1 cellular context compared by ENCODE assay signal in the genomic region with DNA sequence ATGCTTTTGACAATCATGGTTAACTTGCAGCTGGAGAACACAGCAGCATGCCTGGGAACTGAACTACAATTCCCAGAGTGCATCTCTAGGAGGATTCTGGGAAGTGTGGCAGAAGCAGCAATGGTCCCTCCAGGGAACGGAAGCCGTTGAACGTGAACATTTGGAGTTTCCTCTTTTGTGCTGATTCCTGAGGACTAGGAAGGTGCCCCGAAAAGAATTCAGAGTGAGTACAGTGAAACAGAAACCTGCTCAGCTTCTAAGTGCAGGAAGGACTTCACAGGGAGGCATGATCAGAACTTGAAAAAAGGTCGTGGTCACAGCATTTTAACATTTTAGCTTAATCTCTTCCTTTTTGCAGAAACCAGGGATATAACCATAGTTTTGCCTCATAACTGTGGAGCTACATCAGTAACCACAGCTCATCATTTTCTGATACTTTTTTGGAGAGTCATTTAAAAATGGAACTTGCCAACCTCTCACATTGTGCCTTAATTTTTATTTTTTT.
A peak's percentile ranks its signal among the peaks of the same experiment; 100 is the strongest.
TF ChIP-seq lines count a peak whose summit lies in the region.

A gene (plus strand): TSS at position 111 of the 505 bp plus-strand sequence. CDS start 3,911 bp downstream, outside the sequence.

TF ChIP-seq in HEK293, 187 proteins besides CTCF, POLR2A, EP300 and RAD21 (continued from another document and continues in another):
- TF ChIP-seq, protein P1, sequence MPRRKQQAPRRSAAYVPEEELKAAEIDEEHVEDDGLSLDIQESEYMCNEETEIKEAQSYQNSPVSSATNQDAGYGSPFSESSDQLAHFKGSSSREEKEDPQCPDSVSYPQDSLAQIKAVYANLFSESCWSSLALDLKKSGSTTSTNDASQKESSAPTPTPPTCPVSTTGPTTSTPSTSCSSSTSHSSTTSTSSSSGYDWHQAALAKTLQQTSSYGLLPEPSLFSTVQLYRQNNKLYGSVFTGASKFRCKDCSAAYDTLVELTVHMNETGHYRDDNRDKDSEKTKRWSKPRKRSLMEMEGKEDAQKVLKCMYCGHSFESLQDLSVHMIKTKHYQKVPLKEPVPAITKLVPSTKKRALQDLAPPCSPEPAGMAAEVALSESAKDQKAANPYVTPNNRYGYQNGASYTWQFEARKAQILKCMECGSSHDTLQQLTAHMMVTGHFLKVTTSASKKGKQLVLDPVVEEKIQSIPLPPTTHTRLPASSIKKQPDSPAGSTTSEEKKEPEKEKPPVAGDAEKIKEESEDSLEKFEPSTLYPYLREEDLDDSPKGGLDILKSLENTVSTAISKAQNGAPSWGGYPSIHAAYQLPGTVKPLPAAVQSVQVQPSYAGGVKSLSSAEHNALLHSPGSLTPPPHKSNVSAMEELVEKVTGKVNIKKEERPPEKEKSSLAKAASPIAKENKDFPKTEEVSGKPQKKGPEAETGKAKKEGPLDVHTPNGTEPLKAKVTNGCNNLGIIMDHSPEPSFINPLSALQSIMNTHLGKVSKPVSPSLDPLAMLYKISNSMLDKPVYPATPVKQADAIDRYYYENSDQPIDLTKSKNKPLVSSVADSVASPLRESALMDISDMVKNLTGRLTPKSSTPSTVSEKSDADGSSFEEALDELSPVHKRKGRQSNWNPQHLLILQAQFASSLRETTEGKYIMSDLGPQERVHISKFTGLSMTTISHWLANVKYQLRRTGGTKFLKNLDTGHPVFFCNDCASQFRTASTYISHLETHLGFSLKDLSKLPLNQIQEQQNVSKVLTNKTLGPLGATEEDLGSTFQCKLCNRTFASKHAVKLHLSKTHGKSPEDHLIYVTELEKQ (tag by site-specific recombination; IDR thresholded peaks at IDR 0.05; ENCODE audit: borderline replicate concordance), result no peak
- no peak for TF ChIP-seq ZNF701 (tag by site-specific recombination; IDR thresholded peaks at IDR 0.05)
- no peak for TF ChIP-seq ZNF514 (tag by site-specific recombination; IDR thresholded peaks at IDR 0.05)
- no peak for TF ChIP-seq ZFP41 (tag by site-specific recombination; IDR thresholded peaks at IDR 0.05; ENCODE audit: borderline replicate concordance)
- peak; percentile 94 for TF ChIP-seq ZXDB (tag by site-specific recombination; IDR thresholded peaks at IDR 0.05)
- no peak for TF ChIP-seq ZNF785 (tag by site-specific recombination; IDR thresholded peaks at IDR 0.05)
- TF ChIP-seq FEZF1 (tag by site-specific recombination; IDR thresholded peaks at IDR 0.05), result no peak
- TF ChIP-seq, protein P2, sequence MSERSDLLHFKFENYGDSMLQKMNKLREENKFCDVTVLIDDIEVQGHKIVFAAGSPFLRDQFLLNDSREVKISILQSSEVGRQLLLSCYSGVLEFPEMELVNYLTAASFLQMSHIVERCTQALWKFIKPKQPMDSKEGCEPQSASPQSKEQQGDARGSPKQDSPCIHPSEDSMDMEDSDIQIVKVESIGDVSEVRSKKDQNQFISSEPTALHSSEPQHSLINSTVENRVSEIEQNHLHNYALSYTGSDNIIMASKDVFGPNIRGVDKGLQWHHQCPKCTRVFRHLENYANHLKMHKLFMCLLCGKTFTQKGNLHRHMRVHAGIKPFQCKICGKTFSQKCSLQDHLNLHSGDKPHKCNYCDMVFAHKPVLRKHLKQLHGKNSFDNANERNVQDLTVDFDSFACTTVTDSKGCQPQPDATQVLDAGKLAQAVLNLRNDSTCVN (tag by site-specific recombination; optimal IDR thresholded peaks at IDR 0.05), result no peak
- TF ChIP-seq ZNF423 (tag by site-specific recombination; IDR thresholded peaks at IDR 0.05), result no peak
- no peak for TF ChIP-seq PRDM1 (tag by site-specific recombination; IDR thresholded peaks at IDR 0.05)
- TF ChIP-seq ZBTB17 (tag by site-specific recombination; IDR thresholded peaks at IDR 0.05), result peak; percentile 62
- no peak for TF ChIP-seq ZNF239 (tag by site-specific recombination; IDR thresholded peaks at IDR 0.05)
- TF ChIP-seq, protein P3, sequence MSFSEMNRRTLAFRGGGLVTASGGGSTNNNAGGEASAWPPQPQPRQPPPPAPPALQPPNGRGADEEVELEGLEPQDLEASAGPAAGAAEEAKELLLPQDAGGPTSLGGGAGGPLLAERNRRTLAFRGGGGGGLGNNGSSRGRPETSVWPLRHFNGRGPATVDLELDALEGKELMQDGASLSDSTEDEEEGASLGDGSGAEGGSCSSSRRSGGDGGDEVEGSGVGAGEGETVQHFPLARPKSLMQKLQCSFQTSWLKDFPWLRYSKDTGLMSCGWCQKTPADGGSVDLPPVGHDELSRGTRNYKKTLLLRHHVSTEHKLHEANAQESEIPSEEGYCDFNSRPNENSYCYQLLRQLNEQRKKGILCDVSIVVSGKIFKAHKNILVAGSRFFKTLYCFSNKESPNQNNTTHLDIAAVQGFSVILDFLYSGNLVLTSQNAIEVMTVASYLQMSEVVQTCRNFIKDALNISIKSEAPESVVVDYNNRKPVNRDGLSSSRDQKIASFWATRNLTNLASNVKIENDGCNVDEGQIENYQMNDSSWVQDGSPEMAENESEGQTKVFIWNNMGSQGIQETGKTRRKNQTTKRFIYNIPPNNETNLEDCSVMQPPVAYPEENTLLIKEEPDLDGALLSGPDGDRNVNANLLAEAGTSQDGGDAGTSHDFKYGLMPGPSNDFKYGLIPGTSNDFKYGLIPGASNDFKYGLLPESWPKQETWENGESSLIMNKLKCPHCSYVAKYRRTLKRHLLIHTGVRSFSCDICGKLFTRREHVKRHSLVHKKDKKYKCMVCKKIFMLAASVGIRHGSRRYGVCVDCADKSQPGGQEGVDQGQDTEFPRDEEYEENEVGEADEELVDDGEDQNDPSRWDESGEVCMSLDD (tag by site-specific recombination; IDR thresholded peaks at IDR 0.05), result no peak
- peak; percentile 99 for TF ChIP-seq ZNF76 (tag by site-specific recombination; IDR thresholded peaks at IDR 0.05; ENCODE audit: borderline replicate concordance, low read depth)
- TF ChIP-seq, protein P4, sequence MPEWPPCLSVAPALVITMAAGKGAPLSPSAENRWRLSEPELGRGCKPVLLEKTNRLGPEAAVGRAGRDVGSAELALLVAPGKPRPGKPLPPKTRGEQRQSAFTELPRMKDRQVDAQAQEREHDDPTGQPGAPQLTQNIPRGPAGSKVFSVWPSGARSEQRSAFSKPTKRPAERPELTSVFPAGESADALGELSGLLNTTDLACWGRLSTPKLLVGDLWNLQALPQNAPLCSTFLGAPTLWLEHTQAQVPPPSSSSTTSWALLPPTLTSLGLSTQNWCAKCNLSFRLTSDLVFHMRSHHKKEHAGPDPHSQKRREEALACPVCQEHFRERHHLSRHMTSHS (tag by site-specific recombination; IDR thresholded peaks at IDR 0.05), result no peak
- no peak for TF ChIP-seq OVOL3 (tag by site-specific recombination; IDR thresholded peaks at IDR 0.05)
- TF ChIP-seq ZNF792 (tag by site-specific recombination; IDR thresholded peaks at IDR 0.05), result no peak
- no peak for TF ChIP-seq ZNF791 (tag by site-specific recombination; IDR thresholded peaks at IDR 0.05)
- TF ChIP-seq ZSCAN30 (tag by site-specific recombination; IDR thresholded peaks at IDR 0.05), result no peak
- no peak for TF ChIP-seq ZNF16 (tag by site-specific recombination; IDR thresholded peaks at IDR 0.05; ENCODE audit: low read depth)
- TF ChIP-seq ZNF184 (tag by site-specific recombination; IDR thresholded peaks at IDR 0.05), result no peak
- TF ChIP-seq BCL11B (tag by site-specific recombination; IDR thresholded peaks at IDR 0.05; ENCODE audit: low read depth), result no peak
- TF ChIP-seq, protein P5, sequence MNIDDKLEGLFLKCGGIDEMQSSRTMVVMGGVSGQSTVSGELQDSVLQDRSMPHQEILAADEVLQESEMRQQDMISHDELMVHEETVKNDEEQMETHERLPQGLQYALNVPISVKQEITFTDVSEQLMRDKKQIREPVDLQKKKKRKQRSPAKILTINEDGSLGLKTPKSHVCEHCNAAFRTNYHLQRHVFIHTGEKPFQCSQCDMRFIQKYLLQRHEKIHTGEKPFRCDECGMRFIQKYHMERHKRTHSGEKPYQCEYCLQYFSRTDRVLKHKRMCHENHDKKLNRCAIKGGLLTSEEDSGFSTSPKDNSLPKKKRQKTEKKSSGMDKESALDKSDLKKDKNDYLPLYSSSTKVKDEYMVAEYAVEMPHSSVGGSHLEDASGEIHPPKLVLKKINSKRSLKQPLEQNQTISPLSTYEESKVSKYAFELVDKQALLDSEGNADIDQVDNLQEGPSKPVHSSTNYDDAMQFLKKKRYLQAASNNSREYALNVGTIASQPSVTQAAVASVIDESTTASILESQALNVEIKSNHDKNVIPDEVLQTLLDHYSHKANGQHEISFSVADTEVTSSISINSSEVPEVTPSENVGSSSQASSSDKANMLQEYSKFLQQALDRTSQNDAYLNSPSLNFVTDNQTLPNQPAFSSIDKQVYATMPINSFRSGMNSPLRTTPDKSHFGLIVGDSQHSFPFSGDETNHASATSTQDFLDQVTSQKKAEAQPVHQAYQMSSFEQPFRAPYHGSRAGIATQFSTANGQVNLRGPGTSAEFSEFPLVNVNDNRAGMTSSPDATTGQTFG (tag by site-specific recombination; IDR thresholded peaks at IDR 0.05; ENCODE audit: borderline replicate concordance), result no peak
- TF ChIP-seq ZNF521 (tag by site-specific recombination; IDR thresholded peaks at IDR 0.05), result no peak
- TF ChIP-seq ZNF202 (tag by site-specific recombination; IDR thresholded peaks at IDR 0.05; ENCODE audit: borderline replicate concordance), result no peak
- 0 out of 2 replicates have a peak, but pooled peaks have one; percentile 30 for TF ChIP-seq ZNF768 (tag by site-specific recombination; IDR thresholded peaks at IDR 0.05)
- TF ChIP-seq ZNF391 (tag by site-specific recombination; IDR thresholded peaks at IDR 0.05; ENCODE audit: borderline replicate concordance, low read depth), result no peak
- TF ChIP-seq ZNF670 (tag by site-specific recombination; IDR thresholded peaks at IDR 0.05; ENCODE audit: low read depth), result no peak
- no peak for TF ChIP-seq ZNF433 (tag by site-specific recombination; IDR thresholded peaks at IDR 0.05; ENCODE audit: low read depth)
- no peak for TF ChIP-seq ZNF530 (tag by site-specific recombination; IDR thresholded peaks at IDR 0.05; ENCODE audit: low read depth)
- TF ChIP-seq ZNF707 (tag by site-specific recombination; IDR thresholded peaks at IDR 0.05), result no peak
- no peak for TF ChIP-seq MEIS1 (CRISPR knock-in tag; IDR thresholded peaks at IDR 0.05; ENCODE audit: borderline replicate concordance)
- TF ChIP-seq, protein P6, sequence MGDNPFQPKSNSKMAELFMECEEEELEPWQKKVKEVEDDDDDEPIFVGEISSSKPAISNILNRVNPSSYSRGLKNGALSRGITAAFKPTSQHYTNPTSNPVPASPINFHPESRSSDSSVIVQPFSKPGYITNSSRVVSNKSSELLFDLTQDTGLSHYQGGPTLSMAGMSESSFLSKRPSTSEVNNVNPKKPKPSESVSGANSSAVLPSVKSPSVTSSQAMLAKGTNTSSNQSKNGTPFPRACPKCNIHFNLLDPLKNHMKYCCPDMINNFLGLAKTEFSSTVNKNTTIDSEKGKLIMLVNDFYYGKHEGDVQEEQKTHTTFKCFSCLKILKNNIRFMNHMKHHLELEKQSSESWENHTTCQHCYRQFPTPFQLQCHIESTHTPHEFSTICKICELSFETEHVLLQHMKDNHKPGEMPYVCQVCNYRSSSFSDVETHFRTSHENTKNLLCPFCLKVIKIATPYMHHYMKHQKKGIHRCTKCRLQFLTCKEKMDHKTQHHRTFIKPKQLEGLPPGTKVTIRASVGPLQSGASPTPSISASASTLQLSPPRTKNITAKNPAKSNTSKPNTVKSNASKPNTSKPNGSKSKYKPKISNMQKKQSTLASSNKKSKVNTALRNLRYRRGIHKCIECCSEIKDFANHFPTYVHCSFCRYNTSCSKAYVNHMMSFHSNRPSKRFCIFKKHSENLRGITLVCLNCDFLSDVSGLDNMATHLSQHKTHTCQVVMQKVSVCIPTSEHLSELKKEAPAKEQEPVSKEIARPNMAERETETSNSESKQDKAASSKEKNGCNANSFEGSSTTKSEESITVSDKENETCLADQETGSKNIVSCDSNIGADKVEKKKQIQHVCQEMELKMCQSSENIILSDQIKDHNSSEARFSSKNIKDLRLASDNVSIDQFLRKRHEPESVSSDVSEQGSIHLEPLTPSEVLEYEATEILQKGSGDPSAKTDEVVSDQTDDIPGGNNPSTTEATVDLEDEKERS (tag by site-specific recombination; IDR thresholded peaks at IDR 0.05), result no peak
- no peak for TF ChIP-seq ZNF175 (tag by site-specific recombination; IDR thresholded peaks at IDR 0.05)
- TF ChIP-seq, protein P7, sequence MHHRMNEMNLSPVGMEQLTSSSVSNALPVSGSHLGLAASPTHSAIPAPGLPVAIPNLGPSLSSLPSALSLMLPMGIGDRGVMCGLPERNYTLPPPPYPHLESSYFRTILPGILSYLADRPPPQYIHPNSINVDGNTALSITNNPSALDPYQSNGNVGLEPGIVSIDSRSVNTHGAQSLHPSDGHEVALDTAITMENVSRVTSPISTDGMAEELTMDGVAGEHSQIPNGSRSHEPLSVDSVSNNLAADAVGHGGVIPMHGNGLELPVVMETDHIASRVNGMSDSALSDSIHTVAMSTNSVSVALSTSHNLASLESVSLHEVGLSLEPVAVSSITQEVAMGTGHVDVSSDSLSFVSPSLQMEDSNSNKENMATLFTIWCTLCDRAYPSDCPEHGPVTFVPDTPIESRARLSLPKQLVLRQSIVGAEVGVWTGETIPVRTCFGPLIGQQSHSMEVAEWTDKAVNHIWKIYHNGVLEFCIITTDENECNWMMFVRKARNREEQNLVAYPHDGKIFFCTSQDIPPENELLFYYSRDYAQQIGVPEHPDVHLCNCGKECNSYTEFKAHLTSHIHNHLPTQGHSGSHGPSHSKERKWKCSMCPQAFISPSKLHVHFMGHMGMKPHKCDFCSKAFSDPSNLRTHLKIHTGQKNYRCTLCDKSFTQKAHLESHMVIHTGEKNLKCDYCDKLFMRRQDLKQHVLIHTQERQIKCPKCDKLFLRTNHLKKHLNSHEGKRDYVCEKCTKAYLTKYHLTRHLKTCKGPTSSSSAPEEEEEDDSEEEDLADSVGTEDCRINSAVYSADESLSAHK (tag by site-specific recombination; IDR thresholded peaks at IDR 0.05), result no peak
- no peak for TF ChIP-seq ZNF19 (tag by site-specific recombination; IDR thresholded peaks at IDR 0.05; ENCODE audit: low read depth)
- TF ChIP-seq ZNF544 (tag by site-specific recombination; IDR thresholded peaks at IDR 0.05), result no peak
- peak; percentile 28; the same call in 1 of the 2 replicates for TF ChIP-seq TRIM28 (IDR thresholded peaks at IDR 0.05; ENCODE audit: borderline replicate concordance, low read length)
- no peak for TF ChIP-seq ZNF658 (tag by site-specific recombination; IDR thresholded peaks at IDR 0.05)
- no peak for TF ChIP-seq YY2 (tag by site-specific recombination; IDR thresholded peaks at IDR 0.05)
- TF ChIP-seq ZNF223 (tag by site-specific recombination; IDR thresholded peaks at IDR 0.05), result no peak
- TF ChIP-seq ZNF747 (tag by site-specific recombination; IDR thresholded peaks at IDR 0.05), result no peak
